Comparison of ENCODE assay signal across 14 cellular contexts in genomic region chr5:312845-313244, GRCh38.
"Had no signal": no experiment of that assay in that cellular context is flagged by ENCODE, and none has a peak within 500 bp of the region (broad histone marks: within the 10 kb centered on the region; RNA-seq: fewer than 3 reads in every experiment).

No MANE protein-coding gene starts in this region.

- H3K9me3 ChIP-seq: lower lobe of right lung, mucosa of descending colon, psoas muscle had no signal

- H3K4me1 ChIP-seq: lower lobe of right lung, psoas muscle had no signal

- DNase-seq: activated CD4-positive, alpha-beta memory T cell treated with anti-CD3 and anti-CD28 coated beads for 36 hours; activated CD4-positive, CD25-positive, alpha-beta regulatory T cell treated with anti-CD3 and anti-CD28 coated beads, Interleukin-2, amount 50 U/mL, for 72 hours; activated naive CD4-positive, alpha-beta T cell; activated T-cell treated with anti-CD3 and anti-CD28 coated beads, Interleukin-2, amount 50 U/mL, for 48 hours; glutamatergic neuron; lower lobe of right lung; naive thymus-derived CD8-positive, alpha-beta T cell; stimulated activated CD4-positive, alpha-beta T cell treated with anti-CD3 and anti-CD28 coated beads, Interleukin-12 subunit alpha, Interleukin-12 subunit beta, amount 100 ng/mL, for 4 hours; stimulated activated naive CD4-positive, alpha-beta T cell; substantia nigra; trophoblast cell had no signal

- ATAC-seq: lower lobe of right lung; mucosa of descending colon; naive thymus-derived CD8-positive, alpha-beta T cell; psoas muscle had no signal

- H3K4me3 ChIP-seq: cardiac muscle cell, lower lobe of right lung, mucosa of descending colon, psoas muscle had no signal

- H3K27me3 ChIP-seq: cardiac muscle cell had no signal

- H3K27ac ChIP-seq: cardiac muscle cell, lower lobe of right lung, psoas muscle had no signal
